In genomic region chr5:109619024-109619460, GRCh38 we compare ENCODE assay signal across 31 cellular contexts.
A peak's percentile ranks its signal among the peaks of the same experiment; 100 is the strongest.
DNase-seq lines count a peak whose midpoint lies in the region; FAIRE-seq and TF ChIP-seq lines count a peak whose summit lies in the region.
"Had no signal": no experiment of that assay in that cellular context is flagged by ENCODE, and none has a peak within 500 bp of the region (broad histone marks: within the 10 kb centered on the region; RNA-seq: fewer than 3 reads in every experiment).

No MANE protein-coding gene starts in this region.

- no peak overlapping the region for H3K27ac Mint-ChIP-seq in chondrocyte (ENCODE audit: unreplicated experiment)
- H3K27ac Mint-ChIP-seq: activated CD8-positive, alpha-beta T cell treated with anti-CD3 and anti-CD28 coated beads for 36 hours; activated naive CD4-positive, alpha-beta T cell treated with anti-CD3 and anti-CD28 coated beads, Interleukin-2, amount 50 U/mL, for 72 hours; activated T-helper 2 cell treated with anti-CD3 and anti-CD28 coated beads, Interferon-gamma antibody, Interleukin-2, Interleukin-4, amounts not matched to agents 10 μg/mL and 5 μg/mL and 100 μg/mL, durations not matched to agents 14 hours and 24 hours and 36 hours; immature natural killer cell; stimulated activated naive CD8-positive, alpha-beta T cell treated with anti-CD3 and anti-CD28 coated beads, Interleukin-15, Interleukin-2, amounts not matched to agents 100 ng/mL and 50 ng/mL, for 24 hours had no signal

- H3K27ac ChIP-seq in HL-60 (replicated peaks), result peak overlapping the region; percentile 41
- peak overlapping the region in 6 of 8 donors; percentile 5 to 74 (median 51) for H3K27ac ChIP-seq in spleen
- H3K27ac ChIP-seq: BLaER1, right lobe of liver, SK-N-MC had no signal

- FAIRE-seq in bronchial epithelial cell (lab: Jason Lieb, UNC), result no peak
- FAIRE-seq: endometrium, G401.6 had no signal

- H3K9me3 Mint-ChIP-seq in chondrocyte (ENCODE audit: low read depth), result no peaks in the 10 kb centered on the region
- H3K9me3 Mint-ChIP-seq: activated CD8-positive, alpha-beta T cell treated with anti-CD3 and anti-CD28 coated beads for 36 hours; activated naive CD4-positive, alpha-beta T cell treated with anti-CD3 and anti-CD28 coated beads, Interleukin-2, amount 50 U/mL, for 72 hours; activated T-helper 2 cell treated with anti-CD3 and anti-CD28 coated beads, Interferon-gamma antibody, Interleukin-2, Interleukin-4, amounts not matched to agents 10 μg/mL and 5 μg/mL and 100 μg/mL, durations not matched to agents 14 hours and 24 hours and 36 hours; immature natural killer cell; stimulated activated naive CD8-positive, alpha-beta T cell treated with anti-CD3 and anti-CD28 coated beads, Interleukin-15, Interleukin-2, amounts not matched to agents 100 ng/mL and 50 ng/mL, for 24 hours had no signal

- H3K36me3 ChIP-seq in bronchial epithelial cell (ENCODE audit: control insufficient read depth, insufficient read depth, low read length), result no peaks in the 10 kb centered on the region
- no peaks in the 10 kb centered on the region for H3K36me3 ChIP-seq in spleen
- H3K36me3 ChIP-seq: BLaER1, left lung, right lobe of liver, tibial nerve had no signal

- H3K36me3 Mint-ChIP-seq in chondrocyte (ENCODE audit: low read depth), result no peaks in the 10 kb centered on the region
- H3K36me3 Mint-ChIP-seq: activated naive CD4-positive, alpha-beta T cell treated with anti-CD3 and anti-CD28 coated beads, Interleukin-2, amount 50 U/mL, for 72 hours; immature natural killer cell had no signal

- DNase-seq in HL-60 (ENCODE audit: low read depth in 1 of 2, low spot score in 1 of 2), result peak; percentile 5 to 52
- peak; percentile 71 for DNase-seq in NOMO-1 treated with DMSO at 0.1 percent for 48 hours (lab: John Stamatoyannopoulos, UW; ENCODE audit: unreplicated experiment)
- peak; percentile 41 for DNase-seq in bronchial epithelial cell (ENCODE audit: low read depth)
- DNase-seq in spleen, result no peak
- no peak for DNase-seq in chondrocyte (ENCODE audit: low spot score)
- no peak for DNase-seq in HUDEP-2 (lab: John Stamatoyannopoulos, UW; ENCODE audit: unreplicated experiment in 76 of 76)
- no peak for DNase-seq in A172 (ENCODE audit: low spot score)
- no peak for DNase-seq in SK-N-DZ (ENCODE audit: low spot score)
- DNase-seq: ACHN; activated CD8-positive, alpha-beta T cell treated with anti-CD3 and anti-CD28 coated beads for 36 hours; aorta; central memory CD4-positive, alpha-beta T cell; COR-L47; dermis blood vessel endothelial cell; HCEC 1CT; immature natural killer cell; left lung; NCI-H1092 treated with DMSO at 0.1 percent for 48 hours; NCI-H1930; NCI-H526; NK-92 treated with Interleukin-12 subunit alpha and Interleukin-12 subunit beta, amount 100 ng/mL, for 24 hours; right lobe of liver; T-helper 2 cell had no signal

- no peaks in the 10 kb centered on the region for H3K27me3 ChIP-seq in HL-60 (ENCODE audit: insufficient read depth, poor library complexity, severe bottlenecking)
- H3K27me3 ChIP-seq in bronchial epithelial cell (ENCODE audit: control insufficient read depth, insufficient read depth, low read length), result no peaks in the 10 kb centered on the region
- H3K27me3 ChIP-seq in spleen (replicated peaks in 1 of 7), result no peaks in the 10 kb centered on the region
- H3K27me3 ChIP-seq: BLaER1, left lung, right lobe of liver, tibial nerve had no signal

- peaks cover 0 to 10% (median 0%) of the 10 kb centered on the region in 6 donors for H3K4me1 ChIP-seq in spleen
- H3K4me1 ChIP-seq: BLaER1, right lobe of liver had no signal

- H3K9me3 ChIP-seq in spleen, result no peaks in the 10 kb centered on the region
- H3K9me3 ChIP-seq: BLaER1, left lung, right lobe of liver, tibial nerve had no signal

- TF ChIP-seq CTCF in HL-60 (IDR thresholded peaks at IDR 0.05; ENCODE audit: insufficient read depth, low read length) (no peak), bronchial epithelial cell (IDR thresholded peaks at IDR 0.05; ENCODE audit: insufficient read depth, low read length, severe bottlenecking) (no peak), spleen (IDR thresholded peaks at IDR 0.05 in 8 of 11, conservative IDR thresholded peaks at IDR 0.05 in 3 of 11) (no peak), chondrocyte (IDR thresholded peaks at IDR 0.05) (no peak)

- 56 to 71% (median 64%) methylated on average over 3 of the region's 3 CpGs for WGBS in spleen, 5 donors

- H3K4me1 Mint-ChIP-seq in chondrocyte (ENCODE audit: low read depth), result peaks cover 2% of the 10 kb centered on the region
- H3K4me1 Mint-ChIP-seq: immature natural killer cell had no signal

- intact Hi-C loops in spleen (cut with DNase I; ENCODE audit: low total_unique reads), result no loop called here

- no peak overlapping the region for H3K4me3 Mint-ChIP-seq in chondrocyte (ENCODE audit: unreplicated experiment)
- H3K4me3 Mint-ChIP-seq: activated CD8-positive, alpha-beta T cell treated with anti-CD3 and anti-CD28 coated beads for 36 hours; immature natural killer cell; stimulated activated naive CD8-positive, alpha-beta T cell treated with anti-CD3 and anti-CD28 coated beads, Interleukin-15, Interleukin-2, amounts not matched to agents 100 ng/mL and 50 ng/mL, for 24 hours had no signal

- no peaks in the 10 kb centered on the region for H3K27me3 Mint-ChIP-seq in chondrocyte (ENCODE audit: low read depth)
- H3K27me3 Mint-ChIP-seq: activated CD8-positive, alpha-beta T cell treated with anti-CD3 and anti-CD28 coated beads for 36 hours; stimulated activated naive CD8-positive, alpha-beta T cell treated with anti-CD3 and anti-CD28 coated beads, Interleukin-15, Interleukin-2, amounts not matched to agents 100 ng/mL and 50 ng/mL, for 24 hours had no signal

- TF ChIP-seq POLR2A in spleen (IDR thresholded peaks at IDR 0.05), result no peak

- H3K4me3 ChIP-seq in HL-60 (replicated peaks; ENCODE audit: insufficient read depth, low read length) (no peak overlapping the region), bronchial epithelial cell (ENCODE audit: low read depth, low read length) (no peak overlapping the region), spleen (peak overlapping the region in 1 of 8 donors; percentile 26)
- H3K4me3 ChIP-seq: BLaER1, left lung, right lobe of liver, SK-N-MC, tibial nerve had no signal

Comparison
In these comparisons a context has a peak if more than half of its experiments do, and no peak if none do; other contexts are left out.
1. DNase-seq: peak in HL-60 (2 of 2), NOMO-1 treated with DMSO at 0.1 percent for 48 hours (single experiment) and bronchial epithelial cell (single experiment); none in spleen (single experiment), chondrocyte (single experiment), HUDEP-2 (0 of 76), A172 (single experiment) and SK-N-DZ (single experiment).